Comparison of ENCODE assay signal across 33 cellular contexts in genomic region chr14:89861630-89862029, GRCh38.
"Had no signal": no experiment of that assay in that cellular context is flagged by ENCODE, and none has a peak within 500 bp of the region (broad histone marks: within the 10 kb centered on the region; RNA-seq: fewer than 3 reads in every experiment).

No MANE protein-coding gene starts in this region.

- H3K27me3 ChIP-seq: adrenal gland, ascending aorta, body of pancreas, brain microvascular endothelial cell, breast epithelium, cardiac muscle cell had no signal

- H3K9me3 ChIP-seq: adrenal gland, ascending aorta, body of pancreas, breast epithelium had no signal

- H3K4me3 ChIP-seq: adrenal gland, ascending aorta, body of pancreas, breast epithelium, cardiac muscle cell had no signal

- H3K27ac ChIP-seq: adrenal gland, ascending aorta, body of pancreas, brain microvascular endothelial cell, breast epithelium, cardiac muscle cell had no signal

- H3K4me1 ChIP-seq: adrenal gland, breast epithelium had no signal

- ATAC-seq: activated naive CD4-positive, alpha-beta T cell treated with anti-CD3 and anti-CD28 coated beads, Interleukin-2, amount 50 U/mL, for 72 hours; activated naive CD8-positive, alpha-beta T cell treated with anti-CD3 and anti-CD28 coated beads, Interleukin-2, amount 50 U/mL, for 24 hours; activated T-cell treated with anti-CD3 and anti-CD28 coated beads, Interleukin-2, amount 50 U/mL, for 4 hours; activated T-cell treated with anti-CD3 and anti-CD28 coated beads, Interleukin-2, amount 50 U/mL, for 72 hours; activated T-helper 17 cell treated with anti-CD3 and anti-CD28 coated beads, Interleukin-2, amount 50 U/mL, for 72 hours; body of pancreas had no signal

- DNase-seq: activated effector memory CD4-positive, alpha-beta T cell treated with anti-CD3 and anti-CD28 coated beads, Interleukin-2, amount 50 U/mL, for 16 hours; activated effector memory CD4-positive, alpha-beta T cell treated with Interleukin-2 at 50 U/mL for 16 hours; activated gamma-delta T cell; activated gamma-delta T cell treated with Interleukin-2 at 50 U/mL for 16 hours; activated naive CD4-positive, alpha-beta T cell; activated naive CD4-positive, alpha-beta T cell treated with anti-CD3 and anti-CD28 coated beads for 36 hours; activated naive CD4-positive, alpha-beta T cell treated with anti-CD3 and anti-CD28 coated beads, Interleukin-2, amount 10 ng/mL, durations not matched to agents 7 days and 5 days; activated naive CD4-positive, alpha-beta T cell treated with anti-CD3 and anti-CD28 coated beads, Interleukin-2, amount 50 U/mL, for 16 hours; activated naive CD4-positive, alpha-beta T cell treated with Interleukin-2 at 50 U/mL for 16 hours; activated naive CD8-positive, alpha-beta T cell treated with anti-CD3 and anti-CD28 coated beads for 36 hours; activated naive CD8-positive, alpha-beta T cell treated with anti-CD3 and anti-CD28 coated beads, Interleukin-2, amount 10 ng/mL, durations not matched to agents 7 days and 5 days; activated naive CD8-positive, alpha-beta T cell treated with anti-CD3 and anti-CD28 coated beads, Interleukin-2, amount 50 U/mL, for 24 hours; activated T-cell treated with anti-CD3 and anti-CD28 coated beads, Interleukin-2, amount 50 U/mL, for 24 hours; activated T-cell treated with anti-CD3 and anti-CD28 coated beads, Interleukin-2, amount 50 U/mL, for 4 hours; activated T-cell treated with anti-CD3 and anti-CD28 coated beads, Interleukin-2, amount 50 U/mL, for 48 hours; activated T-cell treated with anti-CD3 and anti-CD28 coated beads, Interleukin-2, amount 50 U/mL, for 72 hours; adrenal gland; amniotic stem cell; amygdala; anterior cingulate cortex; aorta; body of pancreas; brain microvascular endothelial cell; caudate nucleus; central memory CD4-positive, alpha-beta T cell; cerebellar nuclear complex had no signal

- H3K36me3 ChIP-seq: adrenal gland, ascending aorta, brain microvascular endothelial cell, breast epithelium, cardiac muscle cell had no signal

- FAIRE-seq: astrocyte, bronchial epithelial cell had no signal
